ENCODE assay signal across 7 cellular contexts in genomic region chr1:94375666-94376065, GRCh38. TPM values are rescaled to one million over a fixed set of nuclear protein-coding genes. Genes with fewer than 3 reads are reported as not detected.
DNase-seq lines count a peak whose midpoint lies in the region; ATAC-seq, FAIRE-seq and TF ChIP-seq lines count a peak whose summit lies in the region.
"Not testable (repeated sequence)": the region's sequence is repeated elsewhere in the genome, so short reads cannot be mapped to it uniquely, and the experiment has no call there.

No MANE protein-coding gene starts in this region.

- TF ChIP-seq RAD21 in HepG2 (CRISPR knock-in tag; IDR thresholded peaks at IDR 0.05), result not testable (repeated sequence)

- intact Hi-C loops in Calu3 (cut with micrococcal nuclease; ENCODE audit: unreplicated experiment); HepG2 (cut with micrococcal nuclease; ENCODE audit: unreplicated experiment): not testable (repeated sequence)

- not testable (repeated sequence) for H3K9ac ChIP-seq in GM23248; astrocyte (ENCODE audit: low read length); HepG2 (ENCODE audit: insufficient read depth, low read depth, low read length)

- peaks cover 25% of the 10 kb centered on the region for H3K4me1 Mint-ChIP-seq in Calu3 (ENCODE audit: low read depth, unreplicated experiment)
- not testable (repeated sequence) for H3K4me1 Mint-ChIP-seq in astrocyte (ENCODE audit: low read depth, unreplicated experiment)

- WGBS in GM23248 (ENCODE audit: low coverage in 1 of 2, low lambda C conversion rate in 2 of 2, missing lambda C conversion rate in 2 of 2), 2 experiments, result 54 to 58% methylated on average over 7 of the region's 7 CpGs
- WGBS in HepG2 (ENCODE audit: low lambda C conversion rate), result 15% methylated on average over 7 of the region's 7 CpGs

- not testable (repeated sequence) for H3K9me3 ChIP-seq in GM23248 (ENCODE audit: low read depth); astrocyte (ENCODE audit: insufficient read depth, low read depth, low read length); HepG2 (ENCODE audit: low read length)

- not testable (repeated sequence) for BruUV-seq in Calu3 (replicated peaks; lab: Mats Ljungman, UMichigan); HepG2 (replicated peaks; lab: Mats Ljungman, UMichigan)

- FAIRE-seq in RCC 7860 (lab: Jason Lieb, UNC); HepG2 (lab: Jason Lieb, UNC): not testable (repeated sequence)
- peak; percentile 32 for FAIRE-seq in astrocyte (lab: Jason Lieb, UNC)

- peaks cover 14% of the 10 kb centered on the region; the same call in 1 of the 2 replicates for H3K27me3 ChIP-seq in GM23248 (replicated peaks; ENCODE audit: insufficient read depth)
- not testable (repeated sequence) for H3K27me3 ChIP-seq in astrocyte (ENCODE audit: insufficient read depth, low read length); HepG2 (ENCODE audit: control insufficient read depth in 1 of 2, insufficient read depth in 2 of 2, low read length in 2 of 2)

- H3K36me3 ChIP-seq in GM23248 (ENCODE audit: low read depth); astrocyte (ENCODE audit: insufficient read depth, low read length); HepG2 (replicated peaks in 1 of 2; ENCODE audit: control insufficient read depth in 1 of 2, insufficient read depth in 2 of 2, low read length in 2 of 2): not testable (repeated sequence)

- H3K4me1 ChIP-seq in GM23248 (ENCODE audit: insufficient read depth); astrocyte (ENCODE audit: insufficient read depth, low read length): not testable (repeated sequence)
- H3K4me1 ChIP-seq in HepG2 (ENCODE audit: insufficient read depth, low read length), result peaks cover 59% of the 10 kb centered on the region

- not testable (repeated sequence) for H3K36me3 Mint-ChIP-seq in Calu3 (ENCODE audit: insufficient read depth, unreplicated experiment); astrocyte (ENCODE audit: low read depth, unreplicated experiment)

- not testable (repeated sequence) for TF ChIP-seq EP300 in HepG2 (IDR thresholded peaks at IDR 0.05; ENCODE audit: low read depth in 2 of 2, low read length in 2 of 2); HepG2 (CRISPR knock-in tag; IDR thresholded peaks at IDR 0.05; ENCODE audit: borderline replicate concordance)

- not testable (repeated sequence) for H2AFZ ChIP-seq in GM23248; astrocyte (ENCODE audit: low read depth, low read length)
- peak overlapping the region; percentile 60 for H2AFZ ChIP-seq in HepG2 (ENCODE audit: low read length)

- H4K20me1 ChIP-seq in GM23248 (ENCODE audit: insufficient read depth); astrocyte (ENCODE audit: insufficient read depth, low read length); HepG2 (ENCODE audit: insufficient read depth, low read length): not testable (repeated sequence)

- not testable (repeated sequence) for TF ChIP-seq CTCF in Calu3 (IDR thresholded peaks at IDR 0.05; ENCODE audit: unreplicated experiment); astrocyte (IDR thresholded peaks at IDR 0.05; ENCODE audit: insufficient read depth, low read depth, low read length); epithelial cell of esophagus (IDR thresholded peaks at IDR 0.05; ENCODE audit: insufficient read depth, low read depth, low read length, missing control alignments); HepG2 (CRISPR knock-in tag; IDR thresholded peaks at IDR 0.05)

- ATAC-seq in HepG2, result not testable (repeated sequence)

- not testable (repeated sequence) for H3K9me3 Mint-ChIP-seq in Calu3 (ENCODE audit: low read depth, unreplicated experiment); astrocyte (ENCODE audit: unreplicated experiment)

- H3K4me3 ChIP-seq in GM23248; astrocyte (ENCODE audit: insufficient read depth, low read depth, low read length); epithelial cell of esophagus (ENCODE audit: low read length); HepG2 (replicated peaks in 1 of 3; ENCODE audit: insufficient read depth in 1 of 3, low read depth in 2 of 3, low read length in 3 of 3): not testable (repeated sequence)

- H3K9me2 ChIP-seq in GM23248 (ENCODE audit: insufficient read depth), result not testable (repeated sequence)

- DNase-seq in Calu3 (peak; percentile 7), GM23248 (peak; percentile 19), LHCN-M2 (ENCODE audit: low read depth) (peak; percentile 82), RCC 7860 (ENCODE audit: low spot score) (peak; percentile 41), astrocyte (ENCODE audit: low read depth) (peak; percentile 30), epithelial cell of esophagus (ENCODE audit: low read depth) (peak; percentile 47), HepG2 (ENCODE audit: low spot score) (peak; percentile 50)

- not testable (repeated sequence) for H3K4me3 Mint-ChIP-seq in Calu3 (ENCODE audit: low read depth, unreplicated experiment); astrocyte (ENCODE audit: unreplicated experiment)

- not testable (repeated sequence) for H3F3A ChIP-seq in GM23248 (ENCODE audit: insufficient read depth)

- H3K27ac ChIP-seq in GM23248; astrocyte (ENCODE audit: low read depth, low read length): not testable (repeated sequence)
- H3K27ac ChIP-seq in HepG2 (ENCODE audit: extremely low read length, insufficient read depth, low read length), result peak overlapping the region; percentile 40

- H3K27me3 Mint-ChIP-seq in Calu3 (ENCODE audit: unreplicated experiment); astrocyte (ENCODE audit: low read depth, unreplicated experiment): not testable (repeated sequence)

- not testable (repeated sequence) for TF ChIP-seq POLR2A in HepG2 (IDR thresholded peaks at IDR 0.05; ENCODE audit: insufficient read depth in 1 of 2, low read depth in 2 of 2, low read length in 2 of 2)

- POLR2A ChIA-PET in HepG2 (lab: Yijun Ruan, JAX), result interaction anchor here (0.6 to 2.6 kb wide), 4 partner anchors 9 to 387 kb away, joined by 3 to 13 read pairs (median 6); no protein-coding TSS in a partner anchor

- CTCF ChIA-PET in Calu3 (lab: Charles Lee); HepG2 (lab: Yijun Ruan, JAX; ENCODE audit: low intra/inter-chr PET ratio, low total read pairs): not testable (repeated sequence)

- H3K79me2 ChIP-seq in GM23248 (ENCODE audit: insufficient read depth); astrocyte (ENCODE audit: insufficient read depth, low read length); HepG2 (ENCODE audit: insufficient read depth, low read length): not testable (repeated sequence)

- not testable (repeated sequence) for H3K4me2 ChIP-seq in GM23248 (ENCODE audit: unreplicated experiment)
- H3K4me2 ChIP-seq in astrocyte (ENCODE audit: low read length) (peak overlapping the region; percentile 71), HepG2 (ENCODE audit: low read depth, low read length) (peak overlapping the region; percentile 32; the same call in 1 of the 2 replicates)

- in situ Hi-C loops in GM23248 (cut with MboI); HepG2 (cut with HindIII; ENCODE audit: extremely low pct_ligation_motif_present, low pct_unique_long_range_greater_than_20kb): not testable (repeated sequence)

- H3K27ac Mint-ChIP-seq in Calu3 (ENCODE audit: unreplicated experiment); astrocyte (ENCODE audit: unreplicated experiment): not testable (repeated sequence)

RNA-seq across cellular contexts. Expression of gene ABCD3, which starts 42.5 kb away (rescaled TPM):
- total RNA-seq in Calu3 (2022) (51.0 and 59.3 TPM in 2 replicates), LHCN-M2 (2014; rRNA removed) (45.3 and 50.4 TPM in 2 replicates), astrocyte (38.4 and 41.6 TPM in 2 replicates), HepG2 (2016; rRNA removed; fragmentation: Illumina TruSeq; extraction: Trizol) (166 and 190 TPM in 2 replicates)
- 40.0 and 41.7 TPM in 2 replicates for total RNA-seq in GM23248 (2014; rRNA removed; shearing (Covaris generic))
- polyA plus RNA-seq in GM23248 (2016; fragmentation: Nextera tagmentation; extraction: Ambion mirVana) (31.8 and 32.2 TPM in 2 replicates), HepG2 (2011; rRNA removed) (22.4 and 27.5 TPM in 2 replicates)
- polyA plus RNA-seq in LHCN-M2 (2012), result 14.6 TPM
- 66.2 and 84.8 TPM in 2 replicates for total RNA-seq in HepG2 (2016; cell fraction: cytosol; rRNA removed; fragmentation: Illumina TruSeq; extraction: Trizol; ENCODE audit: low read depth)
- total RNA-seq in HepG2 (2016; cell fraction: insoluble cytoplasmic fraction; rRNA removed; fragmentation: Illumina TruSeq; extraction: Trizol), result 168 and 184 TPM in 2 replicates
- 66.9 and 77.6 TPM in 2 replicates for total RNA-seq in HepG2 (2016; cell fraction: membrane; rRNA removed; fragmentation: Illumina TruSeq; extraction: Trizol)
- 154 and 164 TPM in 2 replicates for total RNA-seq in HepG2 (2016; cell fraction: nucleus; rRNA removed; fragmentation: Illumina TruSeq; extraction: Trizol)
- 8.7 and 15.2 TPM in 2 replicates for polyA plus RNA-seq in HepG2 (2011; cell fraction: cytosol; rRNA removed)
- polyA plus RNA-seq in HepG2 (2011; cell fraction: nucleus; rRNA removed), result 24.3 and 26.2 TPM in 2 replicates
- 41.7 and 57.2 TPM in 2 replicates for polyA plus RNA-seq in HepG2 (2012)
- polyA plus RNA-seq in HepG2 (2016; cell fraction: cytosol; fragmentation: Illumina TruSeq; extraction: Trizol; ENCODE audit: low read depth), result 8.6 and 8.9 TPM in 2 replicates
- polyA plus RNA-seq in HepG2 (2016; cell fraction: insoluble cytoplasmic fraction; fragmentation: Illumina TruSeq; extraction: Trizol; ENCODE audit: low read depth), result 123 and 132 TPM in 2 replicates
- 19.5 and 20.3 TPM in 2 replicates for polyA plus RNA-seq in HepG2 (2016; cell fraction: membrane; fragmentation: Illumina TruSeq; extraction: Trizol; ENCODE audit: low read depth)
- polyA plus RNA-seq in HepG2 (2016; cell fraction: nucleus; fragmentation: Illumina TruSeq; extraction: Trizol; ENCODE audit: insufficient read depth, low read depth), result 156 TPM in 2 replicates
- polyA minus RNA-seq in HepG2 (2011; rRNA and poly(A)+ RNA removed; ENCODE audit: low replicate concordance), result 16.6 and 17.0 TPM in 2 replicates
- 39.1 and 39.2 TPM in 2 replicates for polyA minus RNA-seq in HepG2 (2011; cell fraction: cytosol; rRNA and poly(A)+ RNA removed)
- 124 and 125 TPM in 2 replicates for polyA minus RNA-seq in HepG2 (2011; cell fraction: nucleus; rRNA and poly(A)+ RNA removed)

Comparison
In these comparisons a context has a peak if more than half of its experiments do, and no peak if none do; other contexts are left out.
1. DNase-seq: peak in every context shown above with its lines; median percentile 82 in LHCN-M2; 50 in HepG2; 47 in epithelial cell of esophagus; 41 in RCC 7860; 30 in astrocyte; 19 in GM23248; 7 in Calu3.